Comparison of ENCODE assay signal across 24 cellular contexts in the genomic region with DNA sequence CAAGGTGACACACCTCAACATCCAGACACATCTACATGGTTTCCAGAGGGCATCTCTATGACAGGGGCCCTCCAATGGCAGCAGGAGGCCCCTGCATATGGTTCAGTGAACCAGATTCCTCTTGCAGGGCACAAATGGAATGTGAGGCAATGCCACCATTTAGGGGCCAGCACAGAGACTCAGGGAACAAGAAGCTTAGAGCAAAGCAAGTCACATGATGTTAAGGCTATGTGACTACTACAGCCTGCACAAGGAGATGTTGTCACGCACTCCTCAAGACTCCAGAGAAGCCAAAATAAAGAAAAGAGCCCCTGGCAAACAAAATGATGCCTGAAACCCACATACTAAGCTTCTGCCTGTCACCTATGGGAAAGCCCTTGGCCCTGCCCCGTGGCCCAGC.
"Had no signal": no experiment of that assay in that cellular context is flagged by ENCODE, and none has a peak within 500 bp of the region (broad histone marks: within the 10 kb centered on the region; RNA-seq: fewer than 3 reads in every experiment).

No MANE protein-coding gene starts in this region.

- H3K4me3 ChIP-seq: left ventricle myocardium inferior, lung, mucosa of descending colon, pancreas, prostate gland, skin epidermis, tibial nerve, vagina had no signal

- H3K27me3 ChIP-seq: pancreas, tibial nerve, vagina had no signal

- H3K4me3 Mint-ChIP-seq: immature natural killer cell; naive thymus-derived CD4-positive, alpha-beta T cell; nephron progenitor cell; stimulated activated memory B cell treated with anti-CD40 and anti-IgM and Interleukin-4, amounts not matched to agents 10 μg/mL and 1 μg/mL and 100 μg/mL, for 72 hours; stimulated activated naive CD8-positive, alpha-beta T cell treated with anti-CD3 and anti-CD28 coated beads, Interleukin-15, amount 100 ng/mL, for 72 hours; type B pancreatic cell had no signal

- FAIRE-seq: islet of Langerhans, kidney, pancreas had no signal

- H3K27me3 Mint-ChIP-seq: naive thymus-derived CD4-positive, alpha-beta T cell; stimulated activated memory B cell treated with anti-CD40 and anti-IgM and Interleukin-4, amounts not matched to agents 10 μg/mL and 1 μg/mL and 100 μg/mL, for 72 hours; stimulated activated naive CD8-positive, alpha-beta T cell treated with anti-CD3 and anti-CD28 coated beads, Interleukin-15, amount 100 ng/mL, for 72 hours; type B pancreatic cell had no signal

- H3K4me1 ChIP-seq: left ventricle myocardium inferior, pancreas, prostate gland had no signal

- H3K4me1 Mint-ChIP-seq: immature natural killer cell; stimulated activated naive CD8-positive, alpha-beta T cell treated with anti-CD3 and anti-CD28 coated beads, Interleukin-15, amount 100 ng/mL, for 72 hours had no signal

- H3K9me3 ChIP-seq: left ventricle myocardium inferior, mucosa of descending colon, pancreas, prostate gland, tibial nerve, vagina had no signal

- H3K9me3 Mint-ChIP-seq: immature natural killer cell; naive thymus-derived CD4-positive, alpha-beta T cell; stimulated activated memory B cell treated with anti-CD40 and anti-IgM and Interleukin-4, amounts not matched to agents 10 μg/mL and 1 μg/mL and 100 μg/mL, for 72 hours; stimulated activated naive CD8-positive, alpha-beta T cell treated with anti-CD3 and anti-CD28 coated beads, Interleukin-15, amount 100 ng/mL, for 72 hours; type B pancreatic cell had no signal

- DNase-seq: immature natural killer cell; kidney; left ventricle myocardium inferior; midbrain; mucosa of descending colon; naive thymus-derived CD4-positive, alpha-beta T cell; nephron progenitor cell; pancreas; retina; right cardiac atrium; stimulated activated CD4-positive, alpha-beta T cell treated with anti-CD3 and anti-CD28 coated beads, Interleukin-12 subunit alpha, Interleukin-12 subunit beta, amount 100 ng/mL, for 4 hours; stimulated activated CD4-positive, alpha-beta T cell treated with anti-CD3 and anti-CD28 coated beads, Interleukin-4, amount 100 ng/mL, for 24 hours; stimulated activated naive CD4-positive, alpha-beta T cell treated with Interleukin-2 at 50 U/mL for 16 hours; stimulated activated naive CD8-positive, alpha-beta T cell treated with anti-CD3 and anti-CD28 coated beads, Interleukin-15, amount 100 ng/mL, for 72 hours; substantia nigra had no signal

- H3K36me3 ChIP-seq: pancreas, prostate gland, vagina had no signal

- H3K27ac Mint-ChIP-seq: naive thymus-derived CD4-positive, alpha-beta T cell; stimulated activated memory B cell treated with anti-CD40 and anti-IgM and Interleukin-4, amounts not matched to agents 10 μg/mL and 1 μg/mL and 100 μg/mL, for 72 hours; stimulated activated naive CD8-positive, alpha-beta T cell treated with anti-CD3 and anti-CD28 coated beads, Interleukin-15, amount 100 ng/mL, for 72 hours; type B pancreatic cell had no signal

- ATAC-seq: mucosa of descending colon; naive thymus-derived CD4-positive, alpha-beta T cell; right cardiac atrium; sciatic nerve; stimulated activated memory B cell treated with anti-CD40 and anti-IgM and Interleukin-4, amounts not matched to agents 10 μg/mL and 1 μg/mL and 100 μg/mL, for 72 hours; stimulated activated naive CD8-positive, alpha-beta T cell treated with anti-CD3 and anti-CD28 coated beads, Interleukin-15, amount 100 ng/mL, for 72 hours had no signal

- H3K27ac ChIP-seq: left ventricle myocardium inferior, pancreas, prostate gland, skin epidermis, tibial nerve, vagina had no signal
